Comparison of ENCODE assay signal across 26 cellular contexts in genomic region chr18:49663755-49664085, GRCh38.
A peak's percentile ranks its signal among the peaks of the same experiment; 100 is the strongest.
DNase-seq lines count a peak whose midpoint lies in the region; TF ChIP-seq lines count a peak whose summit lies in the region.
"Had no signal": no experiment of that assay in that cellular context is flagged by ENCODE, and none has a peak within 500 bp of the region (broad histone marks: within the 10 kb centered on the region; RNA-seq: fewer than 3 reads in every experiment).

No MANE protein-coding gene starts in this region.

- H3K36me3 ChIP-seq in SJCRH30 (no peaks in the 10 kb centered on the region), rectal smooth muscle tissue (ENCODE audit: control insufficient read depth, insufficient read depth, low read length) (no peaks in the 10 kb centered on the region)
- no peaks in the 10 kb centered on the region for H3K36me3 ChIP-seq in CD8-positive, alpha-beta memory T cell (ENCODE audit: insufficient read depth, low read length)
- H3K36me3 ChIP-seq: BLaER1 treated with 17β-estradiol and CSF1 and Interleukin-3, amounts not matched to agents 10 nM and 100 nM; thoracic aorta had no signal

- no peaks in the 10 kb centered on the region for H3K4me1 Mint-ChIP-seq in activated T-cell treated with anti-CD3 and anti-CD28 coated beads, Interleukin-2, amount 50 U/mL, for 24 hours (ENCODE audit: low read depth)
- H3K4me1 Mint-ChIP-seq in CD8-positive, alpha-beta memory T cell, result no peaks in the 10 kb centered on the region

- H3K27me3 ChIP-seq in SJCRH30, result no peaks in the 10 kb centered on the region
- no peaks in the 10 kb centered on the region for H3K27me3 ChIP-seq in rectal smooth muscle tissue (ENCODE audit: control insufficient read depth, insufficient read depth, low read length)
- H3K27me3 ChIP-seq in CD8-positive, alpha-beta memory T cell (ENCODE audit: insufficient read depth, low read length, poor library complexity, severe bottlenecking), result no peaks in the 10 kb centered on the region
- H3K27me3 ChIP-seq: BLaER1 treated with 17β-estradiol and CSF1 and Interleukin-3, amounts not matched to agents 10 nM and 100 nM had no signal

- no peak for TF ChIP-seq CTCF in fibroblast of mammary gland (conservative IDR thresholded peaks at IDR 0.05; ENCODE audit: control insufficient read depth, insufficient read depth, low read depth, low read length)

- H3K4me3 ChIP-seq in SJCRH30 (peak overlapping the region; percentile 26; the same call in 1 of the 2 replicates), fibroblast of mammary gland (ENCODE audit: control insufficient read depth, low read depth, low read length) (no peak overlapping the region), rectal smooth muscle tissue (ENCODE audit: low read length) (no peak overlapping the region)
- no peak overlapping the region for H3K4me3 ChIP-seq in CD8-positive, alpha-beta memory T cell (ENCODE audit: low read length)
- H3K4me3 ChIP-seq: BLaER1 treated with 17β-estradiol and CSF1 and Interleukin-3, amounts not matched to agents 10 nM and 100 nM; thoracic aorta had no signal

- peak; percentile 65 for DNase-seq in EH (ENCODE audit: low read depth)
- DNase-seq in SJCRH30, result no peak
- DNase-seq in fibroblast of mammary gland (ENCODE audit: low read depth), result peak; percentile 41
- no peak for DNase-seq in EL
- no peak for DNase-seq in activated T-cell treated with anti-CD3 and anti-CD28 coated beads, Interleukin-2, amount 50 U/mL, for 24 hours
- DNase-seq in CD8-positive, alpha-beta memory T cell, result no peak
- DNase-seq in stimulated activated CD4-positive, alpha-beta T cell treated with anti-CD3 and anti-CD28 coated beads, Interleukin-15, amount 100 ng/mL, for 24 hours, result no peak
- DNase-seq: activated CD4-positive, alpha-beta T cell treated with anti-CD3 and anti-CD28 coated beads for 4 hours; activated CD8-positive, alpha-beta memory T cell treated with anti-CD3 and anti-CD28 coated beads for 24 hours; activated naive CD4-positive, alpha-beta T cell treated with anti-CD3 and anti-CD28 coated beads for 36 hours; activated T-cell treated with anti-CD3 and anti-CD28 coated beads, Interleukin-2, amount 50 U/mL, for 4 hours; amygdala; DND-41; hypothalamus; Kasumi-1; NCI-H1694 treated with DMSO at 0.1 percent for 48 hours; nucleus accumbens; SK-N-SH; stimulated activated CD4-positive, alpha-beta T cell treated with anti-CD3 and anti-CD28 coated beads, Interleukin-12 subunit alpha, Interleukin-12 subunit beta, amount 100 ng/mL, for 4 hours; stimulated activated CD4-positive, alpha-beta T cell treated with anti-CD3 and anti-CD28 coated beads, Interleukin-4, amount 100 ng/mL, for 4 hours; stimulated activated naive CD4-positive, alpha-beta T cell; T-helper 17 cell had no signal

- H3K4me3 Mint-ChIP-seq in activated T-cell treated with anti-CD3 and anti-CD28 coated beads, Interleukin-2, amount 50 U/mL, for 24 hours, result no peak overlapping the region
- H3K4me3 Mint-ChIP-seq in CD8-positive, alpha-beta memory T cell, result no peak overlapping the region
- H3K4me3 Mint-ChIP-seq: activated naive CD4-positive, alpha-beta T cell treated with anti-CD3 and anti-CD28 coated beads for 36 hours; activated T-cell treated with anti-CD3 and anti-CD28 coated beads, Interleukin-2, amount 50 U/mL, for 4 hours; T-helper 17 cell had no signal

- H3K27me3 Mint-ChIP-seq in activated T-cell treated with anti-CD3 and anti-CD28 coated beads, Interleukin-2, amount 50 U/mL, for 24 hours, result peaks cover 22% of the 10 kb centered on the region
- peaks cover 18 to 47% of the 10 kb centered on the region in 2 donors for H3K27me3 Mint-ChIP-seq in CD8-positive, alpha-beta memory T cell

- no peaks in the 10 kb centered on the region for H3K9me3 ChIP-seq in SJCRH30 (replicated peaks)
- no peaks in the 10 kb centered on the region for H3K9me3 ChIP-seq in CD8-positive, alpha-beta memory T cell (ENCODE audit: low read length)
- H3K9me3 ChIP-seq: BLaER1 treated with 17β-estradiol and CSF1 and Interleukin-3, amounts not matched to agents 10 nM and 100 nM; SK-N-SH; thoracic aorta had no signal

- no peak overlapping the region for H3K27ac Mint-ChIP-seq in activated T-cell treated with anti-CD3 and anti-CD28 coated beads, Interleukin-2, amount 50 U/mL, for 24 hours
- H3K27ac Mint-ChIP-seq in CD8-positive, alpha-beta memory T cell, result no peak overlapping the region
- H3K27ac Mint-ChIP-seq: activated naive CD4-positive, alpha-beta T cell treated with anti-CD3 and anti-CD28 coated beads for 36 hours; T-helper 17 cell had no signal

- H3K9me3 Mint-ChIP-seq in activated T-cell treated with anti-CD3 and anti-CD28 coated beads, Interleukin-2, amount 50 U/mL, for 24 hours, result no peaks in the 10 kb centered on the region
- H3K9me3 Mint-ChIP-seq in CD8-positive, alpha-beta memory T cell, result no peaks in the 10 kb centered on the region
- H3K9me3 Mint-ChIP-seq: activated naive CD4-positive, alpha-beta T cell treated with anti-CD3 and anti-CD28 coated beads for 36 hours; activated T-cell treated with anti-CD3 and anti-CD28 coated beads, Interleukin-2, amount 50 U/mL, for 4 hours had no signal

- CTCF ChIA-PET in CD8-positive, alpha-beta memory T cell (lab: Charles Lee), result no interaction called here

- no peak overlapping the region for H3K27ac ChIP-seq in SJCRH30
- H3K27ac ChIP-seq in rectal smooth muscle tissue (ENCODE audit: low read depth, low read length), result peak overlapping the region; percentile 56
- H3K27ac ChIP-seq in CD8-positive, alpha-beta memory T cell (ENCODE audit: low read depth, low read length), result no peak overlapping the region
- H3K27ac ChIP-seq: BLaER1 treated with 17β-estradiol and CSF1 and Interleukin-3, amounts not matched to agents 10 nM and 100 nM; RWPE1; thoracic aorta had no signal

- POLR2A ChIA-PET in CD8-positive, alpha-beta memory T cell (lab: Charles Lee), result no interaction called here

- H3K36me3 Mint-ChIP-seq in activated T-cell treated with anti-CD3 and anti-CD28 coated beads, Interleukin-2, amount 50 U/mL, for 24 hours (ENCODE audit: low read depth), result no peaks in the 10 kb centered on the region
- no peaks in the 10 kb centered on the region for H3K36me3 Mint-ChIP-seq in CD8-positive, alpha-beta memory T cell

- no peaks in the 10 kb centered on the region for H3K4me1 ChIP-seq in SJCRH30
- H3K4me1 ChIP-seq in rectal smooth muscle tissue (ENCODE audit: control insufficient read depth, insufficient read depth, low read length), result no peaks in the 10 kb centered on the region
- no peaks in the 10 kb centered on the region for H3K4me1 ChIP-seq in CD8-positive, alpha-beta memory T cell (ENCODE audit: insufficient read depth, low read length)

- H3K9ac ChIP-seq in rectal smooth muscle tissue (ENCODE audit: low read length), result no peak overlapping the region
- H3K9ac ChIP-seq: BLaER1 treated with 17β-estradiol and CSF1 and Interleukin-3, amounts not matched to agents 10 nM and 100 nM; SK-N-SH had no signal

Comparison
In these comparisons a context has a peak if more than half of its experiments do, and no peak if none do; other contexts are left out.
1. DNase-seq: peak in EH (single experiment) and fibroblast of mammary gland (single experiment); none in SJCRH30 (0 of 2), EL (single experiment), activated T-cell treated with anti-CD3 and anti-CD28 coated beads, Interleukin-2, amount 50 U/mL, for 24 hours (single experiment), CD8-positive, alpha-beta memory T cell (0 of 5) and stimulated activated CD4-positive, alpha-beta T cell treated with anti-CD3 and anti-CD28 coated beads, Interleukin-15, amount 100 ng/mL, for 24 hours (single experiment).